In genomic region chr9:131515559-131516273, GRCh38 we compare ENCODE assay signal across 2 cellular contexts.
A peak's percentile ranks its signal among the peaks of the same experiment; 100 is the strongest.
TF ChIP-seq lines count a peak whose summit lies in the region.

No MANE protein-coding gene starts in this region.

TF ChIP-seq in GM12878, 131 proteins besides CTCF, POLR2A, EP300 and RAD21:
- TF ChIP-seq SPI1 (IDR thresholded peaks at IDR 0.05; ENCODE audit: borderline replicate concordance, insufficient read depth, low read depth, low read length): peak; percentile 18; the same call in 1 of the 2 replicates
- peak in 1 of 2 experiments; percentile 94; a peak in 2 of 4 replicates for TF ChIP-seq ETV6 (conservative IDR thresholded peaks at IDR 0.05 in 1 of 2, IDR thresholded peaks at IDR 0.05 in 1 of 2; ENCODE audit: borderline replicate concordance in 1 of 2, low read depth in 1 of 2)

TF ChIP-seq in HepG2, 621 proteins besides CTCF, POLR2A, EP300 and RAD21:
- peak; percentile 90 for TF ChIP-seq ZNF263 (CRISPR knock-in tag; IDR thresholded peaks at IDR 0.05)
